In the genomic region with DNA sequence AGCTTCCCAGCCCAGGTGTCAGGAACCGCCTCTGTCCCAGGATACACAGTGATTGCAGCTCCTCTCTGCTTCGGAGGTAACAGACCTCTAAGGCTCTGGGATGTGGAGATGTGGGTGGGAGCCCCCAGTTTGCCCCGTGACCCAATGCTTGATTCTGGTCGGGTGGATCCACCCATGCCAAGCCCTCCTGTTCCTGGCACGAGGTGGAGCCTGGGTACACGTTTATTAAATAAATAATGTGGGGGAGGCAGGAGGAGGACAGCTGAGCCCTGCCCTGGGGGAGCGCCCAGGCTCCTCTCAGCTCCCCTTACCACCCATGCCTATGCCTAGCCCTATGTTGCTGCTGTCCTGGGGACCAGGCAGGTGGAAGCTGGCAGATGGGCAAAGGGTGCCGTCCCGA, we compare ENCODE assay signal across 13 cellular contexts. TPM values are rescaled to one million over a fixed set of nuclear protein-coding genes. Genes with fewer than 3 reads are reported as not detected.
DNase-seq lines count a peak whose midpoint lies in the region; ATAC-seq and TF ChIP-seq lines count a peak whose summit lies in the region.
"Had no signal": no experiment of that assay in that cellular context is flagged by ENCODE, and none has a peak within 500 bp of the region (broad histone marks: within the 10 kb centered on the region; RNA-seq: fewer than 3 reads in every experiment).

No MANE protein-coding gene starts in this region.

- no TSS peak for BruUV-seq in HCT116 (replicated peaks; lab: Mats Ljungman, UMichigan)

- no peak overlapping the region for H3K4me3 ChIP-seq in HCT116 (replicated peaks in 1 of 2; ENCODE audit: low read depth in 1 of 2, low read length in 2 of 2)
- H3K4me3 ChIP-seq in brain microvascular endothelial cell (ENCODE audit: low read depth, low read length) = no peak overlapping the region

- DNase-seq in HCT116 (ENCODE audit: low read depth, low spot score) = no peak
- DNase-seq in brain microvascular endothelial cell = no peak
- DNase-seq in memory B cell (ENCODE audit: low spot score in 2 of 2) = no peak
- DNase-seq in DMS53 (lab: John Stamatoyannopoulos, UW) = no peak
- no peak for DNase-seq in NCI-H2227 (lab: John Stamatoyannopoulos, UW; ENCODE audit: unreplicated experiment)
- DNase-seq in CD14-positive monocyte (ENCODE audit: low spot score) = no peak
- DNase-seq: activated CD4-positive, alpha-beta T cell treated with anti-CD3 and anti-CD28 coated beads for 1 hour; activated effector memory CD4-positive, alpha-beta T cell treated with Interleukin-2 at 50 U/mL for 16 hours; CD4-positive, CD25-positive, alpha-beta regulatory T cell; NCI-H345; SHP77 had no signal

- ATAC-seq in HCT116 (no peak), memory B cell (ENCODE audit: low read depth) (no peak), HG03442 (IDR thresholded peaks at IDR 0.05; ENCODE audit: unreplicated experiment) (no peak)
- ATAC-seq in stimulated activated memory B cell treated with anti-CD40 and anti-IgM and Interleukin-4, amounts not matched to agents 10 μg/mL and 1 μg/mL and 100 μg/mL, for 72 hours = no peak

- POLR2A ChIA-PET in HCT116 (lab: Charles Lee) = interaction anchor here (1.4 kb wide), 1 partner anchor 10 kb away, joined by 3 read pairs; no protein-coding TSS in a partner anchor

- H3K9me3 Mint-ChIP-seq in memory B cell (no peaks in the 10 kb centered on the region), CD14-positive monocyte (peaks cover 0 to 3% (median 0%) of the 10 kb centered on the region in 7 donors)
- no peaks in the 10 kb centered on the region for H3K9me3 Mint-ChIP-seq in stimulated activated memory B cell treated with anti-CD40 and anti-IgM and Interleukin-4, amounts not matched to agents 10 μg/mL and 1 μg/mL and 100 μg/mL, for 72 hours

- no peak overlapping the region for H3K4me3 Mint-ChIP-seq in memory B cell
- H3K4me3 Mint-ChIP-seq in stimulated activated memory B cell treated with anti-CD40 and anti-IgM and Interleukin-4, amounts not matched to agents 10 μg/mL and 1 μg/mL and 100 μg/mL, for 72 hours = no peak overlapping the region
- no peak overlapping the region for H3K4me3 Mint-ChIP-seq in CD14-positive monocyte
- H3K4me3 Mint-ChIP-seq: CD4-positive, CD25-positive, alpha-beta regulatory T cell had no signal

- H2AFZ ChIP-seq in HCT116 (ENCODE audit: low read depth, low read length, poor library complexity, severe bottlenecking) = no peak overlapping the region

- no peak for TF ChIP-seq POLR2A in HCT116 (IDR thresholded peaks at IDR 0.05; ENCODE audit: borderline replicate concordance, extremely low read depth, insufficient read depth, insufficient read length)

- H3K36me3 Mint-ChIP-seq in memory B cell (no peaks in the 10 kb centered on the region), CD14-positive monocyte (peaks cover 0 to 5% of the 10 kb centered on the region in 2 donors)
- H3K36me3 Mint-ChIP-seq in stimulated activated memory B cell treated with anti-CD40 and anti-IgM and Interleukin-4, amounts not matched to agents 10 μg/mL and 1 μg/mL and 100 μg/mL, for 72 hours = peaks cover 50% of the 10 kb centered on the region
- H3K36me3 Mint-ChIP-seq: CD4-positive, CD25-positive, alpha-beta regulatory T cell had no signal

- H3K27me3 ChIP-seq in HCT116 (ENCODE audit: insufficient read depth, low read length) = no peaks in the 10 kb centered on the region
- no peaks in the 10 kb centered on the region for H3K27me3 ChIP-seq in brain microvascular endothelial cell (replicated peaks)

- no peaks in the 10 kb centered on the region for H4K20me1 ChIP-seq in HCT116 (ENCODE audit: insufficient read depth)

- H3K27me3 Mint-ChIP-seq in memory B cell (no peaks in the 10 kb centered on the region), CD14-positive monocyte (ENCODE audit: low read depth in 3 of 3) (peaks cover 4 to 9% (median 6%) of the 10 kb centered on the region in 3 donors)
- H3K27me3 Mint-ChIP-seq in stimulated activated memory B cell treated with anti-CD40 and anti-IgM and Interleukin-4, amounts not matched to agents 10 μg/mL and 1 μg/mL and 100 μg/mL, for 72 hours = no peaks in the 10 kb centered on the region

- peaks cover 42 to 55% of the 10 kb centered on the region in 2 experiments for H3K4me1 ChIP-seq in HCT116 (ENCODE audit: control insufficient read depth in 1 of 2, insufficient read depth in 2 of 2, low read length in 2 of 2)

- H3K27ac Mint-ChIP-seq in memory B cell (peak overlapping the region; percentile 64), CD14-positive monocyte (peak overlapping the region in 2 of 7 donors; percentile 19 to 59)
- peak overlapping the region; percentile 95 for H3K27ac Mint-ChIP-seq in stimulated activated memory B cell treated with anti-CD40 and anti-IgM and Interleukin-4, amounts not matched to agents 10 μg/mL and 1 μg/mL and 100 μg/mL, for 72 hours

- no peaks in the 10 kb centered on the region for H3K9me3 ChIP-seq in HCT116 (ENCODE audit: control insufficient read depth in 1 of 2, insufficient read depth in 1 of 2, low read depth in 1 of 2, low read length in 2 of 2)

- H3K36me3 ChIP-seq in HCT116 (ENCODE audit: control insufficient read depth in 1 of 2, insufficient read depth in 2 of 2, low read length in 2 of 2) = no peaks in the 10 kb centered on the region
- H3K36me3 ChIP-seq in brain microvascular endothelial cell (replicated peaks) = no peaks in the 10 kb centered on the region

- CTCF ChIA-PET in HCT116 (lab: Charles Lee) = interaction anchor here (1.0 to 1.5 kb wide), 2 partner anchors 12 to 27 kb away, joined by 3 to 5 read pairs; no protein-coding TSS in a partner anchor

- H3K79me2 ChIP-seq in HCT116 (ENCODE audit: insufficient read depth, low read length) = no peaks in the 10 kb centered on the region

- intact Hi-C loops in HCT116 (cut with micrococcal nuclease) (no loop called here), CD14-positive monocyte (cut with micrococcal nuclease) (no loop called here)

- RAD21 ChIA-PET in HCT116 (lab: Charles Lee; ENCODE audit: low non-redundant PET in 1 of 2, low total read pairs in 2 of 2, uncharacterized antibody in 2 of 2, unreplicated experiment in 2 of 2) = interaction anchor here in 1 of 2 experiments (1.3 kb wide), 1 partner anchor 17 kb away, joined by 3 read pairs; no protein-coding TSS in a partner anchor

- no peaks in the 10 kb centered on the region for H3K9me2 ChIP-seq in HCT116 (ENCODE audit: insufficient read depth)

- in situ Hi-C loops in brain microvascular endothelial cell (cut with HindIII; ENCODE audit: low pct_ligation_motif_present, low sequenced_read_pairs) = no loop called here

- H3K9ac ChIP-seq in HCT116 (ENCODE audit: low read length) = peak overlapping the region; percentile 17

- peaks cover 14% of the 10 kb centered on the region for H3K4me1 Mint-ChIP-seq in memory B cell
- H3K4me1 Mint-ChIP-seq in stimulated activated memory B cell treated with anti-CD40 and anti-IgM and Interleukin-4, amounts not matched to agents 10 μg/mL and 1 μg/mL and 100 μg/mL, for 72 hours = peaks cover 89% of the 10 kb centered on the region
- peaks cover 23% of the 10 kb centered on the region for H3K4me1 Mint-ChIP-seq in CD14-positive monocyte

- H3K4me2 ChIP-seq in HCT116 (ENCODE audit: low read length) = peak overlapping the region; percentile 71

- TF ChIP-seq CTCF in HCT116 (IDR thresholded peaks at IDR 0.05 in 2 of 3, conservative IDR thresholded peaks at IDR 0.05 in 1 of 3; ENCODE audit: borderline replicate concordance in 1 of 3, insufficient read depth in 1 of 3, low read depth in 2 of 3, low read length in 2 of 3) (no peak), brain microvascular endothelial cell (IDR thresholded peaks at IDR 0.05; ENCODE audit: low read depth, low read length, missing control alignments) (no peak), CD14-positive monocyte (IDR thresholded peaks at IDR 0.05) (no peak)

- no peak for TF ChIP-seq RAD21 in HCT116 (IDR thresholded peaks at IDR 0.05; ENCODE audit: low read depth)

- no peak overlapping the region; the same call in 1 of the 2 replicates for H3K27ac ChIP-seq in HCT116 (ENCODE audit: low read depth, low read length)
- H3K27ac ChIP-seq in brain microvascular endothelial cell = peak overlapping the region; percentile 74

TF ChIP-seq in HCT116, 20 proteins besides CTCF, POLR2A, EP300 and RAD21 (continues in another document):
- TF ChIP-seq JUND (IDR thresholded peaks at IDR 0.05) = no peak
- TF ChIP-seq SIN3A (IDR thresholded peaks at IDR 0.05; ENCODE audit: low read depth) = no peak
- TF ChIP-seq REST (IDR thresholded peaks at IDR 0.05; ENCODE audit: low read depth) = no peak
- no peak for TF ChIP-seq SP1 (IDR thresholded peaks at IDR 0.05; ENCODE audit: low read depth)
- no peak for TF ChIP-seq YY1 (IDR thresholded peaks at IDR 0.05; ENCODE audit: extremely low read depth, insufficient replicate concordance, low read depth, low read length)
- TF ChIP-seq ZNF274 (IDR thresholded peaks at IDR 0.05; ENCODE audit: low read depth, low read length) = no peak

RNA-seq across cellular contexts. Expression of gene ARHGEF17, which starts 16.0 kb away (rescaled TPM):
- total RNA-seq in HCT116 (2021; ENCODE audit: unreplicated experiment) = 18.2 TPM
- 17.6 and 21.1 TPM in 2 replicates for polyA plus RNA-seq in HCT116 (2012)
- under 1 TPM; 0.16 to 0.55 TPM for polyA plus RNA-seq in CD14-positive monocyte
- polyA plus RNA-seq: CD4-positive, CD25-positive, alpha-beta regulatory T cell had no signal

RNA-seq across cellular contexts. Expression of gene P2RY6, which starts 52.0 kb away (rescaled TPM):
- total RNA-seq in HCT116 (2021; ENCODE audit: unreplicated experiment) = 0.15 TPM
- 0.20 and 0.51 TPM in 2 replicates for polyA plus RNA-seq in HCT116 (2012)
- 1 to 10 TPM; 1.7 to 5.1 TPM for polyA plus RNA-seq in CD14-positive monocyte
- total RNA-seq: CD4-positive, CD25-positive, alpha-beta regulatory T cell had no signal
- polyA plus RNA-seq: CD4-positive, CD25-positive, alpha-beta regulatory T cell had no signal

RNA-seq across cellular contexts. Expression of gene RELT, which starts 52.1 kb away (rescaled TPM):
- total RNA-seq in HCT116 (2021; ENCODE audit: unreplicated experiment) = 13.8 TPM
- polyA plus RNA-seq in HCT116 (2012) = 10.3 and 13.3 TPM in 2 replicates
- polyA plus RNA-seq in CD14-positive monocyte = 10 to 100 TPM; 16.4 to 27.3 TPM
